1 cellular context compared by ENCODE assay signal in genomic region chr12:68480526-68480925, GRCh38.
TF ChIP-seq lines count a peak whose summit lies in the region.

No MANE protein-coding gene starts in this region.

TF ChIP-seq in K562, 482 proteins besides CTCF, POLR2A, EP300 and RAD21 (continued from another document):
- peak; percentile 28 for TF ChIP-seq CHD4 (IDR thresholded peaks at IDR 0.05; ENCODE audit: insufficient read depth, insufficient replicate concordance, low read depth, low read length, poor library complexity, severe bottlenecking)
- TF ChIP-seq ZC3H8 (IDR thresholded peaks at IDR 0.05): no peak
- TF ChIP-seq PRMT5 (CRISPR knock-in tag; IDR thresholded peaks at IDR 0.05): no peak
- no peak for TF ChIP-seq EZH2 (IDR thresholded peaks at IDR 0.05; ENCODE audit: borderline replicate concordance, low read depth, low read length)
- TF ChIP-seq TARDBP (IDR thresholded peaks at IDR 0.05): no peak
- TF ChIP-seq DLX4 (CRISPR knock-in tag; IDR thresholded peaks at IDR 0.05): no peak
